Comparison of ENCODE assay signal across 1 cellular context in genomic region chr6:57221191-57221935, GRCh38.
TF ChIP-seq lines count a peak whose summit lies in the region.

No MANE protein-coding gene starts in this region.

TF ChIP-seq in K562, 482 proteins besides CTCF, POLR2A, EP300 and RAD21 (continued from another document and continues in another):
- TF ChIP-seq MLLT1 (IDR thresholded peaks at IDR 0.05) (peak; percentile 40 to 44; a peak in 1 of 4 replicates), CHD1 (IDR thresholded peaks at IDR 0.05; ENCODE audit: low read length) (no peak), ZZZ3 (IDR thresholded peaks at IDR 0.05) (no peak), TRIM25 (IDR thresholded peaks at IDR 0.05; ENCODE audit: borderline replicate concordance) (no peak), TARDBP (IDR thresholded peaks at IDR 0.05) (no peak), ZNF354B (CRISPR knock-in tag; IDR thresholded peaks at IDR 0.05) (no peak), CEBPG (CRISPR knock-in tag; IDR thresholded peaks at IDR 0.05) (no peak), CEBPG (tag; conservative IDR thresholded peaks at IDR 0.05 in 1 of 2, IDR thresholded peaks at IDR 0.05 in 1 of 2) (no peak), ZNF75A (CRISPR knock-in tag; IDR thresholded peaks at IDR 0.05) (no peak), ZFP1 (CRISPR knock-in tag; IDR thresholded peaks at IDR 0.05) (no peak), NR3C1 (CRISPR knock-in tag; IDR thresholded peaks at IDR 0.05) (no peak), ZBTB17 (CRISPR knock-in tag; IDR thresholded peaks at IDR 0.05) (0 out of 2 replicates have a peak, but pooled peaks have one; percentile 26), UBTF (IDR thresholded peaks at IDR 0.05; ENCODE audit: borderline replicate concordance in 1 of 2, low read depth in 2 of 2, low read length in 2 of 2) (peak in 1 of 2 experiments; percentile 35; a peak in 1 of 4 replicates), HBP1 (CRISPR knock-in tag; IDR thresholded peaks at IDR 0.05) (no peak), L3MBTL2 (IDR thresholded peaks at IDR 0.05) (no peak), SMARCA4 (IDR thresholded peaks at IDR 0.05) (0 out of 2 replicates have a peak, but pooled peaks have one; percentile 13), HCFC1 (IDR thresholded peaks at IDR 0.05; ENCODE audit: low read depth, low read length) (no peak), ID3 (CRISPR knock-in tag; IDR thresholded peaks at IDR 0.05) (no peak), ID3 (tag; IDR thresholded peaks at IDR 0.05) (no peak), ETV6 (IDR thresholded peaks at IDR 0.05; ENCODE audit: borderline replicate concordance in 1 of 2, low read depth in 2 of 2, low read length in 1 of 2) (no peak), ETV6 (CRISPR knock-in tag; IDR thresholded peaks at IDR 0.05; ENCODE audit: borderline replicate concordance) (no peak), HDGF (IDR thresholded peaks at IDR 0.05) (no peak), PHF21A (IDR thresholded peaks at IDR 0.05; ENCODE audit: borderline replicate concordance, low read depth) (no peak), MCM2 (IDR thresholded peaks at IDR 0.05; ENCODE audit: low read depth) (no peak), FOXK2 (conservative IDR thresholded peaks at IDR 0.05 in 1 of 2, IDR thresholded peaks at IDR 0.05 in 1 of 2; ENCODE audit: low read depth in 2 of 2) (no peak), TAF15 (IDR thresholded peaks at IDR 0.05; ENCODE audit: low read depth, low read length) (no peak), PHB2 (IDR thresholded peaks at IDR 0.05; ENCODE audit: low read depth) (no peak), ZNF740 (CRISPR knock-in tag; IDR thresholded peaks at IDR 0.05) (0 out of 2 replicates have a peak, but pooled peaks have one; percentile 26), ZNF740 (tag; IDR thresholded peaks at IDR 0.05) (no peak), ZNF280B (CRISPR knock-in tag; IDR thresholded peaks at IDR 0.05) (no peak), DNMT1 (IDR thresholded peaks at IDR 0.05) (no peak), ZC3H4 (CRISPR knock-in tag; IDR thresholded peaks at IDR 0.05; ENCODE audit: borderline replicate concordance) (no peak), BHLHE40 (IDR thresholded peaks at IDR 0.05; ENCODE audit: low read length) (no peak), ZNF668 (CRISPR knock-in tag; IDR thresholded peaks at IDR 0.05) (no peak), ZNF699 (CRISPR knock-in tag; IDR thresholded peaks at IDR 0.05; ENCODE audit: insufficient replicate concordance) (no peak), KDM2B (CRISPR knock-in tag; IDR thresholded peaks at IDR 0.05) (no peak), BRD9 (IDR thresholded peaks at IDR 0.05; ENCODE audit: low read depth, partially characterized antibody) (no peak), ZNF253 (CRISPR knock-in tag; conservative IDR thresholded peaks at IDR 0.05) (no peak), E2F4 (CRISPR knock-in tag; IDR thresholded peaks at IDR 0.05; ENCODE audit: low read depth) (no peak), MGA (IDR thresholded peaks at IDR 0.05) (no peak)
